ENCODE assay signal across 21 cellular contexts in genomic region chr4:38684951-38685350, GRCh38. TPM values are rescaled to one million over a fixed set of nuclear protein-coding genes. Genes with fewer than 3 reads are reported as not detected.
A peak's percentile ranks its signal among the peaks of the same experiment; 100 is the strongest.
DNase-seq lines count a peak whose midpoint lies in the region; ATAC-seq and TF ChIP-seq lines count a peak whose summit lies in the region.
"Had no signal": no experiment of that assay in that cellular context is flagged by ENCODE, and none has a peak within 500 bp of the region (broad histone marks: within the 10 kb centered on the region; RNA-seq: fewer than 3 reads in every experiment).

No MANE protein-coding gene starts in this region.

- no TSS peak for BruUV-seq in PC-3 (replicated peaks; lab: Mats Ljungman, UMichigan)

- peak overlapping the region; percentile 12 for H3K27ac Mint-ChIP-seq in activated naive CD4-positive, alpha-beta T cell treated with anti-CD3 and anti-CD28 coated beads, Interleukin-2, amount 50 U/mL, for 24 hours
- no peak overlapping the region for H3K27ac Mint-ChIP-seq in activated naive CD4-positive, alpha-beta T cell treated with anti-CD3 and anti-CD28 coated beads for 36 hours
- peak overlapping the region; percentile 12 for H3K27ac Mint-ChIP-seq in mesothelial cell of epicardium

- H3K36me3 Mint-ChIP-seq in activated naive CD4-positive, alpha-beta T cell treated with anti-CD3 and anti-CD28 coated beads, Interleukin-2, amount 50 U/mL, for 24 hours = peaks cover 15% of the 10 kb centered on the region
- peaks cover 28% of the 10 kb centered on the region for H3K36me3 Mint-ChIP-seq in activated naive CD4-positive, alpha-beta T cell treated with anti-CD3 and anti-CD28 coated beads for 36 hours (ENCODE audit: low read depth)
- peaks cover 42% of the 10 kb centered on the region for H3K36me3 Mint-ChIP-seq in mesothelial cell of epicardium

- POLR2A ChIA-PET in PC-3 (lab: Charles Lee; ENCODE audit: unreplicated experiment) = no interaction called here

- H3K4me2 ChIP-seq in PC-3 (ENCODE audit: low read length) = no peak overlapping the region
- H3K4me2 ChIP-seq: A549 had no signal

- no peaks in the 10 kb centered on the region for H3K9me3 ChIP-seq in PC-3 (ENCODE audit: low read length)
- H3K9me3 ChIP-seq: A549, gastrocnemius medialis had no signal

- no peaks in the 10 kb centered on the region for H3K4me1 ChIP-seq in PC-3 (ENCODE audit: insufficient read depth, low read length)
- H3K4me1 ChIP-seq: A549 had no signal

- H3K4me1 Mint-ChIP-seq in activated naive CD4-positive, alpha-beta T cell treated with anti-CD3 and anti-CD28 coated beads, Interleukin-2, amount 50 U/mL, for 24 hours = peaks cover 89% of the 10 kb centered on the region
- peaks cover 81% of the 10 kb centered on the region for H3K4me1 Mint-ChIP-seq in activated naive CD4-positive, alpha-beta T cell treated with anti-CD3 and anti-CD28 coated beads for 36 hours (ENCODE audit: low read depth)
- H3K4me1 Mint-ChIP-seq in mesothelial cell of epicardium = peaks cover 16% of the 10 kb centered on the region

- no peaks in the 10 kb centered on the region for H3K9me3 Mint-ChIP-seq in activated naive CD4-positive, alpha-beta T cell treated with anti-CD3 and anti-CD28 coated beads, Interleukin-2, amount 50 U/mL, for 24 hours
- H3K9me3 Mint-ChIP-seq in activated naive CD4-positive, alpha-beta T cell treated with anti-CD3 and anti-CD28 coated beads for 36 hours = no peaks in the 10 kb centered on the region
- no peaks in the 10 kb centered on the region for H3K9me3 Mint-ChIP-seq in mesothelial cell of epicardium
- H3K9me3 Mint-ChIP-seq: IgD-negative memory B cell, type B pancreatic cell had no signal

- H3F3A ChIP-seq in PC-3 (ENCODE audit: low read length, unreplicated experiment) = no peaks in the 10 kb centered on the region

- H3K79me2 ChIP-seq in PC-3 (ENCODE audit: low read length) = peaks cover 40% of the 10 kb centered on the region

- CTCF ChIA-PET in activated naive CD4-positive, alpha-beta T cell treated with anti-CD3 and anti-CD28 coated beads for 36 hours (lab: Charles Lee) = interaction anchor here (1.0 to 1.6 kb wide), 2 partner anchors 9 to 10 kb away, joined by 3 to 6 read pairs; no protein-coding TSS in a partner anchor
- CTCF ChIA-PET in PC-3 (lab: Charles Lee) = no interaction called here

- no peak overlapping the region for H2AFZ ChIP-seq in PC-3 (ENCODE audit: low read length)

- no peak overlapping the region for H3K9ac ChIP-seq in PC-3 (ENCODE audit: low read length)

- H3K4me3 Mint-ChIP-seq in activated naive CD4-positive, alpha-beta T cell treated with anti-CD3 and anti-CD28 coated beads, Interleukin-2, amount 50 U/mL, for 24 hours = peak overlapping the region; percentile 11
- H3K4me3 Mint-ChIP-seq in activated naive CD4-positive, alpha-beta T cell treated with anti-CD3 and anti-CD28 coated beads for 36 hours = no peak overlapping the region
- no peak overlapping the region for H3K4me3 Mint-ChIP-seq in mesothelial cell of epicardium
- H3K4me3 Mint-ChIP-seq: IgD-negative memory B cell, type B pancreatic cell had no signal

- DNase-seq in activated naive CD4-positive, alpha-beta T cell treated with anti-CD3 and anti-CD28 coated beads for 36 hours = no peak
- peak; percentile 60 for DNase-seq in cerebellar cortex (ENCODE audit: low spot score)
- DNase-seq in mesothelial cell of epicardium (ENCODE audit: low spot score in 2 of 2, unreplicated experiment in 2 of 2) = no peak
- no peak for DNase-seq in PC-3
- DNase-seq in stimulated activated CD8-positive, alpha-beta memory T cell treated with anti-CD3 and anti-CD28 coated beads, Interleukin-4, amount 100 ng/mL, for 48 hours = no peak
- DNase-seq: activated CD4-positive, alpha-beta T cell treated with anti-CD3 and anti-CD28 coated beads, Interleukin-2, amount 50 U/mL, for 1 hour; activated T-cell treated with anti-CD3 and anti-CD28 coated beads for 4 hours; cerebellar nuclear complex; gastrocnemius medialis; MV-4-11; NCI-H69; stimulated activated CD4-positive, alpha-beta T cell treated with anti-CD3 and anti-CD28 coated beads, Interleukin-2, amount 100 ng/mL, for 48 hours had no signal

- no peak overlapping the region for H3K4me3 ChIP-seq in PC-3 (ENCODE audit: low read length)
- H3K4me3 ChIP-seq: A549, gastrocnemius medialis, lung, SK-N-MC had no signal

- H3K36me3 ChIP-seq in PC-3 (ENCODE audit: low read depth, low read length) = peaks cover 39% of the 10 kb centered on the region

- H3K9me2 ChIP-seq in PC-3 (replicated peaks; ENCODE audit: low read length) = no peaks in the 10 kb centered on the region

- intact Hi-C loops in activated naive CD4-positive, alpha-beta T cell treated with anti-CD3 and anti-CD28 coated beads for 36 hours (cut with micrococcal nuclease) = no loop called here
- intact Hi-C loops in PC-3 (cut with micrococcal nuclease) = no loop called here

- TF ChIP-seq CTCF in mesothelial cell of epicardium (IDR thresholded peaks at IDR 0.05; ENCODE audit: unreplicated experiment) = no peak
- TF ChIP-seq CTCF in PC-3 (conservative IDR thresholded peaks at IDR 0.05; ENCODE audit: low read depth, low read length) = no peak

- peaks cover 10% of the 10 kb centered on the region; the same call in 1 of the 2 replicates for H4K20me1 ChIP-seq in PC-3 (ENCODE audit: low read length)

- ATAC-seq in PC-3 = no peak
- no peak for ATAC-seq in HG03095 (IDR thresholded peaks at IDR 0.05; ENCODE audit: unreplicated experiment)
- ATAC-seq: A549, gastrocnemius medialis had no signal

- peak overlapping the region; percentile 18 for H3K27ac ChIP-seq in temporal lobe (ENCODE audit: low read depth, low read length)
- H3K27ac ChIP-seq in PC-3 (ENCODE audit: low read length) = no peak overlapping the region
- H3K27ac ChIP-seq: A549, C4-2B, gastrocnemius medialis, SK-N-MC had no signal

- H3K27me3 Mint-ChIP-seq in activated naive CD4-positive, alpha-beta T cell treated with anti-CD3 and anti-CD28 coated beads, Interleukin-2, amount 50 U/mL, for 24 hours = no peaks in the 10 kb centered on the region
- no peaks in the 10 kb centered on the region for H3K27me3 Mint-ChIP-seq in activated naive CD4-positive, alpha-beta T cell treated with anti-CD3 and anti-CD28 coated beads for 36 hours (ENCODE audit: low read depth)
- H3K27me3 Mint-ChIP-seq in mesothelial cell of epicardium (ENCODE audit: low read depth) = no peaks in the 10 kb centered on the region
- H3K27me3 Mint-ChIP-seq: IgD-negative memory B cell, type B pancreatic cell had no signal

- H3K27me3 ChIP-seq in PC-3 (ENCODE audit: low read length) = no peaks in the 10 kb centered on the region
- H3K27me3 ChIP-seq: gastrocnemius medialis had no signal

RNA-seq across cellular contexts. Expression of gene KLF3, which starts 21.0 kb away (rescaled TPM):
- 10 to 100 TPM; 15.2 to 15.8 TPM for total RNA-seq in activated naive CD4-positive, alpha-beta T cell treated with anti-CD3 and anti-CD28 coated beads for 36 hours
- total RNA-seq in mesothelial cell of epicardium = 60.9 to 63.1 TPM (median 61.0 TPM) in 3 replicates
- total RNA-seq in temporal lobe = 25.3 TPM
- total RNA-seq in PC-3 (2014; rRNA removed) = 12.4 and 14.6 TPM in 2 replicates
